Comparison of ENCODE assay signal across 10 cellular contexts in genomic region chr1:170533331-170533730, GRCh38. TPM values are rescaled to one million over a fixed set of nuclear protein-coding genes. Genes with fewer than 3 reads are reported as not detected.
DNase-seq lines count a peak whose midpoint lies in the region; ATAC-seq, FAIRE-seq and TF ChIP-seq lines count a peak whose summit lies in the region.
"Had no signal": no experiment of that assay in that cellular context is flagged by ENCODE, and none has a peak within 500 bp of the region (broad histone marks: within the 10 kb centered on the region; RNA-seq: fewer than 3 reads in every experiment).

No MANE protein-coding gene starts in this region.

- no peak for ATAC-seq in GM21515 (IDR thresholded peaks at IDR 0.05; ENCODE audit: unreplicated experiment)

- DNase-seq in astrocyte (ENCODE audit: low read depth) (peak; percentile 64), NCI-H187 treated with DMSO at 0.1 percent for 48 hours (lab: John Stamatoyannopoulos, UW) (no peak)
- DNase-seq in activated effector memory CD4-positive, alpha-beta T cell treated with Interleukin-2 at 50 U/mL for 16 hours = no peak
- no peak for DNase-seq in stimulated activated CD4-positive, alpha-beta T cell treated with anti-CD3 and anti-CD28 coated beads, Interleukin-4, amount 100 ng/mL, for 1 hour
- DNase-seq: effector memory CD4-positive, alpha-beta T cell had no signal

- H3K9me3 ChIP-seq in BLaER1 (no peaks in the 10 kb centered on the region), astrocyte (ENCODE audit: insufficient read depth, low read depth, low read length) (no peaks in the 10 kb centered on the region), mesodermal cell (ENCODE audit: control insufficient read depth, low read length) (no peaks in the 10 kb centered on the region)

- peak overlapping the region; percentile 77; the same call in 1 of the 2 replicates for H3K4me3 ChIP-seq in BLaER1
- no peak overlapping the region for H3K4me3 ChIP-seq in KMS-11 (IDR thresholded peaks at IDR 0.05; ENCODE audit: insufficient read depth, low read depth, low read length)
- peak overlapping the region; percentile 84 for H3K4me3 ChIP-seq in astrocyte (ENCODE audit: insufficient read depth, low read depth, low read length)
- peak overlapping the region; percentile 61 for H3K4me3 ChIP-seq in mesodermal cell (ENCODE audit: extremely low read depth, insufficient read depth, low read length, poor library complexity, severe bottlenecking)

- no peaks in the 10 kb centered on the region for H3K36me3 Mint-ChIP-seq in astrocyte (ENCODE audit: low read depth, unreplicated experiment)

- H3K4me1 ChIP-seq in BLaER1 (peaks cover 16% of the 10 kb centered on the region), KMS-11 (ENCODE audit: low read depth, poor library complexity, severe bottlenecking) (peaks cover 12% of the 10 kb centered on the region), astrocyte (ENCODE audit: insufficient read depth, low read length) (peaks cover 7% of the 10 kb centered on the region), mesodermal cell (ENCODE audit: control insufficient read depth, insufficient read depth, low read length, poor library complexity, severe bottlenecking) (peaks cover 3% of the 10 kb centered on the region)

- H4K20me1 ChIP-seq in BLaER1 = peaks cover 7% of the 10 kb centered on the region; the same call in 1 of the 2 replicates
- H4K20me1 ChIP-seq in KMS-11 (ENCODE audit: insufficient read depth) = no peaks in the 10 kb centered on the region
- no peaks in the 10 kb centered on the region for H4K20me1 ChIP-seq in astrocyte (ENCODE audit: insufficient read depth, low read length)

- H3K36me3 ChIP-seq in BLaER1 = peaks cover 5% of the 10 kb centered on the region; the same call in 1 of the 2 replicates
- no peaks in the 10 kb centered on the region for H3K36me3 ChIP-seq in KMS-11 (ENCODE audit: insufficient read depth)
- H3K36me3 ChIP-seq in astrocyte (ENCODE audit: insufficient read depth, low read length) = peaks cover 4% of the 10 kb centered on the region
- peaks cover 26% of the 10 kb centered on the region for H3K36me3 ChIP-seq in mesodermal cell (ENCODE audit: control insufficient read depth, insufficient read depth, low read length)

- no peak overlapping the region for H3K9ac ChIP-seq in BLaER1
- H3K9ac ChIP-seq in KMS-11 = peak overlapping the region; percentile 91; the same call in 1 of the 2 replicates
- peak overlapping the region; percentile 99 for H3K9ac ChIP-seq in astrocyte (ENCODE audit: low read length)

- TF ChIP-seq CTCF in KMS-11 (conservative IDR thresholded peaks at IDR 0.05; ENCODE audit: low read depth, low read length) = no peak
- TF ChIP-seq CTCF in astrocyte (IDR thresholded peaks at IDR 0.05; ENCODE audit: insufficient read depth, low read depth, low read length) = no peak

- H3K4me2 ChIP-seq in BLaER1 (peak overlapping the region; percentile 70), KMS-11 (peak overlapping the region; percentile 94), astrocyte (ENCODE audit: low read length) (peak overlapping the region; percentile 98)

- H3K4me3 Mint-ChIP-seq in astrocyte (ENCODE audit: unreplicated experiment) = no peak overlapping the region
- H3K4me3 Mint-ChIP-seq: stimulated activated naive CD8-positive, alpha-beta T cell treated with anti-CD3 and anti-CD28 coated beads, Interleukin-15, Interleukin-2, amounts not matched to agents 100 ng/mL and 50 ng/mL, for 24 hours had no signal

- H3K27ac ChIP-seq in BLaER1 (no peak overlapping the region), KMS-11 (no peak overlapping the region), astrocyte (ENCODE audit: low read depth, low read length) (peak overlapping the region; percentile 99), mesodermal cell (ENCODE audit: low read depth, low read length, severe bottlenecking) (no peak overlapping the region)

- peaks cover 15% of the 10 kb centered on the region for H3K4me1 Mint-ChIP-seq in astrocyte (ENCODE audit: low read depth, unreplicated experiment)

- 80% methylated on average over 1 of the region's 2 CpGs; no CpG with 5 or more reads in 1 of the 2 experiments for WGBS in mesodermal cell (ENCODE audit: insufficient coverage in 2 of 2), 2 experiments

- no peaks in the 10 kb centered on the region for H3K9me3 Mint-ChIP-seq in astrocyte (ENCODE audit: unreplicated experiment)
- H3K9me3 Mint-ChIP-seq: stimulated activated naive CD8-positive, alpha-beta T cell treated with anti-CD3 and anti-CD28 coated beads, Interleukin-15, Interleukin-2, amounts not matched to agents 100 ng/mL and 50 ng/mL, for 24 hours had no signal

- no peaks in the 10 kb centered on the region for H3K27me3 Mint-ChIP-seq in astrocyte (ENCODE audit: low read depth, unreplicated experiment)

- H3K27me3 ChIP-seq in BLaER1 (no peaks in the 10 kb centered on the region), KMS-11 (ENCODE audit: insufficient read depth, low read depth) (no peaks in the 10 kb centered on the region), astrocyte (ENCODE audit: insufficient read depth, low read length) (no peaks in the 10 kb centered on the region)

- no peak overlapping the region for H3K27ac Mint-ChIP-seq in astrocyte (ENCODE audit: unreplicated experiment)
- H3K27ac Mint-ChIP-seq: stimulated activated naive CD8-positive, alpha-beta T cell treated with anti-CD3 and anti-CD28 coated beads, Interleukin-15, Interleukin-2, amounts not matched to agents 100 ng/mL and 50 ng/mL, for 24 hours had no signal

- H2AFZ ChIP-seq in KMS-11 (ENCODE audit: low read depth) (no peak overlapping the region), astrocyte (ENCODE audit: low read depth, low read length) (no peak overlapping the region)

- FAIRE-seq in astrocyte (lab: Jason Lieb, UNC) = no peak

- H3K79me2 ChIP-seq in KMS-11 (ENCODE audit: insufficient read depth, low read depth) (peaks cover 40% of the 10 kb centered on the region), astrocyte (ENCODE audit: insufficient read depth, low read length) (peaks cover 62% of the 10 kb centered on the region)

RNA-seq across cellular contexts. Expression of gene GORAB, which starts 1.4 kb away (rescaled TPM):
- 11.2 and 16.4 TPM in 2 replicates for total RNA-seq in astrocyte
- 15.1 TPM for polyA plus RNA-seq in mesodermal cell (2013, experiment 1 of 2)
- polyA plus RNA-seq in mesodermal cell (2013, experiment 2 of 2) = 19.9 TPM
